In genomic region chr20:52914870-52915269, GRCh38 we compare ENCODE assay signal across 1 cellular context.
TF ChIP-seq lines count a peak whose summit lies in the region.

No MANE protein-coding gene starts in this region.

TF ChIP-seq in HepG2, 621 proteins besides CTCF, POLR2A, EP300 and RAD21 (continued from another document):
- TF ChIP-seq UBTF (CRISPR knock-in tag; IDR thresholded peaks at IDR 0.05), result no peak
- TF ChIP-seq ZHX2 (IDR thresholded peaks at IDR 0.05; ENCODE audit: low read depth), result no peak
- 0 out of 2 replicates have a peak, but pooled peaks have one; percentile 44 for TF ChIP-seq ZHX2 (CRISPR knock-in tag; IDR thresholded peaks at IDR 0.05; ENCODE audit: borderline replicate concordance)
